ENCODE assay signal across 8 cellular contexts in the genomic region with DNA sequence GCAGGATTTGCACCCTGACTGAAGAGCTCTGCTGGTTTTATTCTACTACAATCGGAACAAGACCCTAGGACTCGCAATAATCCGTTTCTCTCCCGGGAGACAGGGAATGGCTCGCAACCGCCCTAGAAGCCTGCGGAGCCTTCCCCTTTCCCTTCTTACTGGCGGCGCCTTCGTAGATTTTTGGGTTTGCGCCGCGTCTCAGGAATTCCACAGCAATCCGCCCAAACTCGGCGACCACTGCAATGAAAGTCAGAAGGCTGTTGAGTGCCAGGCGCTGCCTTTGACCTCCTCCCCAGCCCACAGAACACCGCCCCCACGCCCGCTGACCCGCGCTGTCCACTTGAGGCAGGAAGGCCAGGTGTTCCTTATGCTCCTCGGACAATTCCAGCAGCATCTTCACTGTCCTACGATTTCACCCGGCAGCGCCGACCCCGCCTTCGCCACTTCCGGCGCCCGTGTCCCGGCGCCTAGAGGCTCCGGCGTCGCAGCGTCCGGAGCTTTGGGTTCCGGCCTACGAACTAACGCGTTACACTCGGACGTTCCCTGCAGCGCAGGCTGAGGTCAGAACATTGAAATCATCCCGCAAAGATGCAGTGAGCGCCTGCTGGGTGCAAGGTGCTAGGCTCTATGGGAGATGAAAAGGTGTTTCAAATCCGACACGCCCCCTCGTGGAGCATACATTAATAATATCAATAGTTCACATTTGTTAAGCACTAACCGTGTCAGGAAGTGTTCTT. TPM values are rescaled to one million over a fixed set of nuclear protein-coding genes. Genes with fewer than 3 reads are reported as not detected.
DNase-seq lines count a peak whose midpoint lies in the region; TF ChIP-seq lines count a peak whose summit lies in the region.

Gene COMMD2 (minus strand): TSS at position 439 of the 737 bp plus-strand sequence. CDS start 45 bp downstream, at position 394.

- no peaks in the 10 kb centered on the region for H3K79me1 ChIP-seq in neuronal stem cell (ENCODE audit: low read depth, low read length)

- H3K9me2 ChIP-seq in Loucy (replicated peaks; ENCODE audit: low read depth, low read length), result no peaks in the 10 kb centered on the region

- H3K9ac ChIP-seq in Loucy (ENCODE audit: low read depth, low read length, poor library complexity, severe bottlenecking) (peak within 1 kb of the TSS; percentile 79), neuronal stem cell (ENCODE audit: low read depth, low read length, poor library complexity) (peak within 1 kb of the TSS; percentile 96)

- H2BK15ac ChIP-seq in neuronal stem cell (ENCODE audit: low read length), result no peak within 1 kb of the TSS

- H3K27me3 ChIP-seq in H7 (ENCODE audit: control insufficient read depth, insufficient read depth, low read length) (no peaks in the 10 kb centered on the region), Loucy (ENCODE audit: insufficient read depth, low read length, poor library complexity, severe bottlenecking) (no peaks in the 10 kb centered on the region), neuronal stem cell (ENCODE audit: control insufficient read depth in 3 of 3, insufficient read depth in 3 of 3, low read depth in 1 of 3, low read length in 3 of 3) (peaks cover 0 to 12% (median 0%) of the 10 kb centered on the region in 3 experiments)

- H3K4me3 ChIP-seq in H7 (ENCODE audit: insufficient read depth, low read depth, low read length) (peak within 1 kb of the TSS; percentile 90), Loucy (ENCODE audit: low read length, poor library complexity, severe bottlenecking) (peak within 1 kb of the TSS; percentile 94), neuronal stem cell (ENCODE audit: low read length in 2 of 2) (peak within 1 kb of the TSS; percentile 89 to 100)

- no peak within 1 kb of the TSS for H4K91ac ChIP-seq in neuronal stem cell (ENCODE audit: low read depth, low read length, poor library complexity)

- peak; percentile 61 for DNase-seq in GDM1 (lab: John Stamatoyannopoulos, UW)
- DNase-seq in H7, result peak; percentile 81
- peak; percentile 97 for DNase-seq in SHP77 treated with DMSO at 0.1 percent for 48 hours (lab: John Stamatoyannopoulos, UW)
- DNase-seq in activated gamma-delta T cell treated with anti-CD3 and anti-CD28 coated beads, Interleukin-2, amount 50 U/mL, for 16 hours (ENCODE audit: low read depth), result peak; percentile 62
- DNase-seq in foreskin melanocyte, result peak; percentile 77
- DNase-seq in neuronal stem cell (ENCODE audit: low spot score), result peak; percentile 77

- H3K4me1 ChIP-seq in Loucy (ENCODE audit: insufficient read depth, low read length, poor library complexity, severe bottlenecking) (peaks cover 16% of the 10 kb centered on the region), neuronal stem cell (ENCODE audit: control insufficient read depth in 2 of 2, insufficient read depth in 1 of 2, low read depth in 1 of 2, low read length in 2 of 2) (peaks cover 3 to 6% of the 10 kb centered on the region in 2 donors)

- WGBS in neuronal stem cell (ENCODE audit: extremely low coverage in 2 of 2, insufficient read length in 2 of 2, insufficient replicate concordance in 1 of 2), 2 donors, result no CpG with 5 or more reads among the region's 52 CpGs

- H4K8ac ChIP-seq in neuronal stem cell (ENCODE audit: low read depth, low read length), result no peak within 1 kb of the TSS

- H3K36me3 ChIP-seq in H7 (replicated peaks; ENCODE audit: control insufficient read depth, insufficient read depth, low read length) (peaks cover 6% of the 10 kb centered on the region), Loucy (ENCODE audit: insufficient read depth, low read length) (peaks cover 8% of the 10 kb centered on the region; the same call in 1 of the 2 replicates), neuronal stem cell (replicated peaks in 1 of 2; ENCODE audit: control insufficient read depth in 2 of 2, insufficient read depth in 2 of 2, low read length in 2 of 2) (peaks cover 7 to 38% of the 10 kb centered on the region in 2 donors)

- H3K9me3 ChIP-seq in Loucy (ENCODE audit: insufficient read depth, low read depth, low read length) (no peaks in the 10 kb centered on the region), neuronal stem cell (replicated peaks in 1 of 2; ENCODE audit: control insufficient read depth in 2 of 2, insufficient read depth in 1 of 2, low read depth in 1 of 2, low read length in 2 of 2) (no peaks in the 10 kb centered on the region)

- no peak within 1 kb of the TSS for H2AK5ac ChIP-seq in neuronal stem cell (ENCODE audit: low read depth, low read length)

- H3K27ac ChIP-seq in neuronal stem cell (replicated peaks; ENCODE audit: low read length), result no peak within 1 kb of the TSS

- no peak within 1 kb of the TSS for H2BK120ac ChIP-seq in neuronal stem cell (ENCODE audit: low read depth, low read length)

- no peak within 1 kb of the TSS for H3K4ac ChIP-seq in neuronal stem cell (ENCODE audit: low read length)

- H2BK5ac ChIP-seq in neuronal stem cell (ENCODE audit: low read length), result peak within 1 kb of the TSS; percentile 7

- H2AFZ ChIP-seq in Loucy (ENCODE audit: low read length) (peak within 1 kb of the TSS; percentile 99), neuronal stem cell (ENCODE audit: low read length) (peak within 1 kb of the TSS; percentile 94)

- H3K18ac ChIP-seq in neuronal stem cell (ENCODE audit: low read length), result peak within 1 kb of the TSS; percentile 91

- TF ChIP-seq CTCF in Loucy (conservative IDR thresholded peaks at IDR 0.05; ENCODE audit: low read length) (peak; percentile 52), subcutaneous adipose tissue (IDR thresholded peaks at IDR 0.05; ENCODE audit: low read depth) (no peak)

- peak within 1 kb of the TSS; percentile 76 for H3K23ac ChIP-seq in neuronal stem cell (ENCODE audit: low read depth, low read length, poor library complexity)

- peak within 1 kb of the TSS; percentile 72 for H3K14ac ChIP-seq in neuronal stem cell (ENCODE audit: low read length)

- peaks cover 23% of the 10 kb centered on the region for H3K79me2 ChIP-seq in Loucy (ENCODE audit: insufficient read depth, low read length)

- H2BK12ac ChIP-seq in neuronal stem cell (ENCODE audit: low read length), result no peak within 1 kb of the TSS

- H3F3A ChIP-seq in Loucy (ENCODE audit: low read depth), result no peaks in the 10 kb centered on the region

- no peaks in the 10 kb centered on the region for H4K20me1 ChIP-seq in Loucy (ENCODE audit: insufficient read depth, low read length, poor library complexity, severe bottlenecking)

- H3K4me2 ChIP-seq in Loucy (ENCODE audit: low read depth, low read length, poor library complexity, severe bottlenecking), result peak within 1 kb of the TSS; percentile 98
- H3K4me2 ChIP-seq in neuronal stem cell (ENCODE audit: insufficient read depth, low read length, poor library complexity, severe bottlenecking), result peak within 1 kb of the TSS; percentile 51

RNA-seq across cellular contexts. Expression of gene COMMD2, which starts in this region (rescaled TPM):
- 41.3 and 58.9 TPM in 2 replicates for total RNA-seq in H7 (2014; rRNA removed; shearing (Covaris generic))
- 36.5 TPM for polyA plus RNA-seq in neuronal stem cell (2013, experiment 1 of 2)
- 36.8 TPM for polyA plus RNA-seq in neuronal stem cell (2013, experiment 2 of 2)
- 10 to 100 TPM; 23.6 to 41.4 (median 28.2) TPM for total RNA-seq in subcutaneous adipose tissue
